9 cellular contexts compared by ENCODE assay signal in genomic region chr17:60372790-60373483, GRCh38. TPM values are rescaled to one million over a fixed set of nuclear protein-coding genes. Genes with fewer than 3 reads are reported as not detected.
DNase-seq lines count a peak whose midpoint lies in the region; ATAC-seq and TF ChIP-seq lines count a peak whose summit lies in the region.
"Had no signal": no experiment of that assay in that cellular context is flagged by ENCODE, and none has a peak within 500 bp of the region (broad histone marks: within the 10 kb centered on the region; RNA-seq: fewer than 3 reads in every experiment).

No MANE protein-coding gene starts in this region.

- in situ Hi-C loops in IMR-90 (cut with MboI; ENCODE audit: low sequenced_read_pairs) (no loop called here), brain microvascular endothelial cell (cut with HindIII; ENCODE audit: low pct_ligation_motif_present, low sequenced_read_pairs) (no loop called here)

- peak overlapping the region; percentile 35 for H2AK9ac ChIP-seq in IMR-90 (replicated peaks; ENCODE audit: low read depth, low read length, poor library complexity)

- H2BK20ac ChIP-seq in IMR-90 (ENCODE audit: low read depth, low read length): no peak overlapping the region

- peak overlapping the region; percentile 26 for H2BK5ac ChIP-seq in IMR-90 (ENCODE audit: low read depth, low read length, poor library complexity, severe bottlenecking)

- DNase-seq in GM04503 (ENCODE audit: low read depth) (peak; percentile 34), IMR-90 (peak; percentile 87), brain microvascular endothelial cell (peak; percentile 66), NCI-H82 treated with DMSO at 0.1 percent for 48 hours (lab: John Stamatoyannopoulos, UW; ENCODE audit: unreplicated experiment) (no peak), T-cell (no peak)
- DNase-seq: NCI-H774 had no signal

- H3K27ac ChIP-seq in IMR-90 (ENCODE audit: insufficient read depth, low read length) (no peak overlapping the region; the same call in 1 of the 2 replicates), brain microvascular endothelial cell (peak overlapping the region; percentile 76), neutrophil (peak overlapping the region; percentile 93)

- H2BK15ac ChIP-seq in IMR-90 (ENCODE audit: low read depth, low read length): 0 out of 3 replicates have a peak overlapping the region, but pooled peaks have one; percentile 18

- H3K56ac ChIP-seq in IMR-90 (ENCODE audit: extremely low read depth, insufficient read depth, low read length): no peak overlapping the region

- intact Hi-C loops in IMR-90 (cut with micrococcal nuclease): no loop called here

- peak overlapping the region; percentile 54 for H3K4ac ChIP-seq in IMR-90 (ENCODE audit: low read depth, low read length)

- WGBS in IMR-90 (ENCODE audit: extremely low coverage in 2 of 2, insufficient read length in 1 of 2), 2 experiments: no CpG with 5 or more reads among the region's 6 CpGs

- peak; percentile 99 for ATAC-seq in IMR-90 (ENCODE audit: low read depth)
- ATAC-seq in GM18498 (IDR thresholded peaks at IDR 0.05; ENCODE audit: unreplicated experiment): no peak
- ATAC-seq in T-cell (replicated peaks in 1 of 4): no peak

- H2BK120ac ChIP-seq in IMR-90 (ENCODE audit: low read depth, low read length): 0 out of 2 replicates have a peak overlapping the region, but pooled peaks have one; percentile 35

- no peak overlapping the region for H3K23ac ChIP-seq in IMR-90 (ENCODE audit: low read depth, low read length)

- CTCF ChIA-PET in IMR-90 (lab: Yijun Ruan, JAX) (no interaction called here), T-cell (lab: Charles Lee) (interaction anchor here (0.6 to 1.0 kb wide), 4 partner anchors 58 to 1802 kb away, joined by 3 to 5 read pairs (median 4); no protein-coding TSS in a partner anchor)

- TF ChIP-seq POLR2A in IMR-90 (IDR thresholded peaks at IDR 0.05; ENCODE audit: low read depth, low read length): no peak

- no peak overlapping the region for H3K27ac Mint-ChIP-seq in T-cell

- H3K9me1 ChIP-seq in IMR-90 (ENCODE audit: insufficient read depth, low read length): peaks cover 6% of the 10 kb centered on the region; the same call in 1 of the 2 replicates

- H3K4me1 ChIP-seq in IMR-90 (ENCODE audit: control insufficient read depth, insufficient read depth, low read length) (peaks cover 10% of the 10 kb centered on the region), neutrophil (ENCODE audit: control insufficient read depth in 1 of 2, insufficient read depth in 1 of 2, low read depth in 1 of 2, low read length in 1 of 2) (peaks cover 50 to 53% of the 10 kb centered on the region in 2 experiments)

- peak overlapping the region; percentile 25; the same call in 1 of the 2 replicates for H4K91ac ChIP-seq in IMR-90 (ENCODE audit: insufficient read depth, low read depth, low read length)

- dilution Hi-C loops in IMR-90 (cut with HindIII; ENCODE audit: low sequenced_read_pairs, unreplicated experiment): no loop called here

- H3K18ac ChIP-seq in IMR-90 (ENCODE audit: low read depth, low read length): peak overlapping the region; percentile 4; the same call in 1 of the 2 replicates

- H2AFZ ChIP-seq in IMR-90 (replicated peaks; ENCODE audit: low read length, poor library complexity): no peak overlapping the region

- H3K36me3 ChIP-seq in IMR-90 (ENCODE audit: control insufficient read depth, insufficient read depth, low read length) (peaks cover 2% of the 10 kb centered on the region), brain microvascular endothelial cell (replicated peaks) (no peaks in the 10 kb centered on the region), neutrophil (peaks cover 14% of the 10 kb centered on the region)

- H3K14ac ChIP-seq in IMR-90 (replicated peaks; ENCODE audit: low read depth, low read length): peak overlapping the region; percentile 67

- H3K9me3 ChIP-seq in IMR-90 (ENCODE audit: control insufficient read depth, insufficient read depth, low read length) (no peaks in the 10 kb centered on the region), neutrophil (no peaks in the 10 kb centered on the region)

- TF ChIP-seq CTCF in IMR-90 (conservative IDR thresholded peaks at IDR 0.05; ENCODE audit: low read depth, low read length) (no peak), brain microvascular endothelial cell (IDR thresholded peaks at IDR 0.05; ENCODE audit: low read depth, low read length, missing control alignments) (no peak), neutrophil (IDR thresholded peaks at IDR 0.05) (no peak)

- peaks cover 12% of the 10 kb centered on the region for H3K36me3 Mint-ChIP-seq in T-cell

- peak overlapping the region; percentile 46; the same call in 1 of the 2 replicates for H2AK5ac ChIP-seq in IMR-90 (ENCODE audit: low read depth, low read length)

- no peak overlapping the region for H3K9ac ChIP-seq in IMR-90 (ENCODE audit: low read depth, low read length)

- H3K4me2 ChIP-seq in IMR-90 (ENCODE audit: low read depth, low read length): peak overlapping the region; percentile 35; the same call in 1 of the 2 replicates

- H3K4me3 Mint-ChIP-seq in T-cell: no peak overlapping the region

- peaks cover 28 to 51% of the 10 kb centered on the region in 2 experiments for H3K79me1 ChIP-seq in IMR-90 (ENCODE audit: low read depth in 1 of 2, low read length in 2 of 2)

- H3K27me3 ChIP-seq in IMR-90 (ENCODE audit: control insufficient read depth, insufficient read depth, low read length): no peaks in the 10 kb centered on the region
- no peaks in the 10 kb centered on the region for H3K27me3 ChIP-seq in brain microvascular endothelial cell (replicated peaks)
- no peaks in the 10 kb centered on the region for H3K27me3 ChIP-seq in neutrophil

- H4K5ac ChIP-seq in IMR-90 (ENCODE audit: low read depth, low read length): no peak overlapping the region

- POLR2A ChIA-PET in IMR-90 (lab: Charles Lee; ENCODE audit: unreplicated experiment) (no interaction called here), T-cell (lab: Charles Lee) (interaction anchor here (0.6 to 0.9 kb wide), 3 partner anchors 35 to 702 kb away, joined by 3 to 6 read pairs (median 4); no protein-coding TSS in a partner anchor)

- no peak for TF ChIP-seq RAD21 in IMR-90 (IDR thresholded peaks at IDR 0.05; ENCODE audit: low read length)

- H3K27me3 Mint-ChIP-seq in T-cell: no peaks in the 10 kb centered on the region

- peaks cover 15 to 19% (median 16%) of the 10 kb centered on the region in 3 donors for H3K4me1 Mint-ChIP-seq in T-cell

- H4K20me1 ChIP-seq in IMR-90 (ENCODE audit: insufficient read depth, low read length): peaks cover 33% of the 10 kb centered on the region

- no peaks in the 10 kb centered on the region for H3K9me3 Mint-ChIP-seq in T-cell

- no TSS peak for BruUV-seq in IMR-90 (replicated peaks; lab: Mats Ljungman, UMichigan)

- H4K8ac ChIP-seq in IMR-90 (ENCODE audit: low read depth in 2 of 2, low read length in 2 of 2): peak overlapping the region in 1 of 2 experiments; percentile 37; a peak in 1 of 4 replicates

- H3K4me3 ChIP-seq in IMR-90 (ENCODE audit: insufficient read depth, low read depth, low read length) (no peak overlapping the region), brain microvascular endothelial cell (ENCODE audit: low read depth, low read length) (no peak overlapping the region), neutrophil (ENCODE audit: low read depth in 1 of 2, low read length in 1 of 2) (peak overlapping the region; percentile 45 to 62)
- H3K4me3 ChIP-seq: lung had no signal

TF ChIP-seq in IMR-90, 13 proteins besides CTCF, POLR2A, EP300 and RAD21:
- TF ChIP-seq BHLHE40 (IDR thresholded peaks at IDR 0.05; ENCODE audit: low read depth, low read length): no peak
- TF ChIP-seq FOS (IDR thresholded peaks at IDR 0.05; ENCODE audit: low read depth, low read length): peak; percentile 61

RNA-seq across cellular contexts. Expression of gene USP32, which starts 19.0 kb away (rescaled TPM):
- total RNA-seq in IMR-90 (2012; rRNA removed) (46.8 and 48.6 TPM in 2 replicates), T-cell (10 to 100 TPM; 30.0 to 34.5 (median 31.4) TPM)
- 16.2 and 16.8 TPM in 2 replicates for polyA plus RNA-seq in IMR-90 (2012; rRNA removed)
- polyA plus RNA-seq in IMR-90 (2012; cell fraction: cytosol; rRNA removed): 3.5 and 6.9 TPM in 2 replicates
- 4.3 and 25.1 TPM in 2 replicates for polyA plus RNA-seq in IMR-90 (2012; cell fraction: nucleus; rRNA removed; ENCODE audit: low replicate concordance)

RNA-seq across cellular contexts. Expression of gene CHCT1, which starts 49.4 kb away (rescaled TPM):
- total RNA-seq in IMR-90 (2012; rRNA removed): not detected in 2 replicates
- not detected in 2 replicates for polyA plus RNA-seq in IMR-90 (2012; rRNA removed)
- not detected in 2 replicates for polyA plus RNA-seq in IMR-90 (2012; cell fraction: cytosol; rRNA removed)
- not detected in 2 replicates for polyA plus RNA-seq in IMR-90 (2012; cell fraction: nucleus; rRNA removed; ENCODE audit: low replicate concordance)
- total RNA-seq in T-cell: not detected
- total RNA-seq: lung had no signal

Comparison
In these comparisons a context has a peak if more than half of its experiments do, and no peak if none do; other contexts are left out.
1. DNase-seq: peak in GM04503 (single experiment), IMR-90 (single experiment) and brain microvascular endothelial cell (single experiment); none in NCI-H82 treated with DMSO at 0.1 percent for 48 hours (single experiment) and T-cell (0 of 34).
2. H3K4me3 ChIP-seq: peak in neutrophil (2 of 2); none in IMR-90 (single experiment) and brain microvascular endothelial cell (single experiment).